1 cellular context compared by ENCODE assay signal in the genomic region with DNA sequence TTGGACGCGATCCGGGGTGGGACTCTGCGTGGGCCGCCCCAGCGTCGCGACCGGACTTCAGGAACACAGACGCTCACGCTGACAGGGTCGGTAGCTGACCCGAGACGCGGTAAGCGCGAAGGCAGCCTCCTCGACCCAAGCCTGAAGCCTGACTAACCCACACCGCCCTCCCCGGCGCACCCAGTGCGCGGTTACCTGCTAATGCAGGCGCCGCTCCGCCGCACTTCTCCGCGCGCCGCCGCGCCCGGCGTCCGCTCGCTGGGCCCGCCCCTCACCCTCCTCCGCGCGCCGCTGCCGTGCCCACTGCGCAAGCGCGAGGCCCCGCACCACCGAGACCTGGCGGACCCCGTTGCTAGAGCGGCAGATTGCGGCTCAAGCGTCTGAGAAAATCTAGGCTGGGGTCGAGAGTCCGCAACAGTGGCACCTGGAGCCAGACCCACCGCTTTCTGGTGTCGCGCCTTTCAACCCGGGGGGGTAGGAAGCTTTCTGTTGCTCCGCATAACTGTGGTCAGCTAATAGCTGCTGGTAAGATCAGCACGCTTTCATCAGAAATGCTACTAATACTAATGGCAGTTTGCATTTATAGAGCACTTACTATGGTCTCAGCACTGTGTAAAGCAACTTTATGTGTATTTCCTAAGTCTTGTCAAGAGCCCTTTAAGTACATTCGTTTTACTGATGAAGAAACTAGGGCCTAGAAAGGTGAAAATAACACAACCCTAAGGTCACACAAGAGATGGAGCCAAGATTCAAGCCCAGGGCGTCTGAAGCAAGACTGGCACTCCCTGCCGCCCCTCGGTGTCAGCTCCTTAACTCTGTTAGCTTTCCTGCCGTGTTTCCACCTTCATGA.
TF ChIP-seq lines count a peak whose summit lies in the region.

A gene with protein sequence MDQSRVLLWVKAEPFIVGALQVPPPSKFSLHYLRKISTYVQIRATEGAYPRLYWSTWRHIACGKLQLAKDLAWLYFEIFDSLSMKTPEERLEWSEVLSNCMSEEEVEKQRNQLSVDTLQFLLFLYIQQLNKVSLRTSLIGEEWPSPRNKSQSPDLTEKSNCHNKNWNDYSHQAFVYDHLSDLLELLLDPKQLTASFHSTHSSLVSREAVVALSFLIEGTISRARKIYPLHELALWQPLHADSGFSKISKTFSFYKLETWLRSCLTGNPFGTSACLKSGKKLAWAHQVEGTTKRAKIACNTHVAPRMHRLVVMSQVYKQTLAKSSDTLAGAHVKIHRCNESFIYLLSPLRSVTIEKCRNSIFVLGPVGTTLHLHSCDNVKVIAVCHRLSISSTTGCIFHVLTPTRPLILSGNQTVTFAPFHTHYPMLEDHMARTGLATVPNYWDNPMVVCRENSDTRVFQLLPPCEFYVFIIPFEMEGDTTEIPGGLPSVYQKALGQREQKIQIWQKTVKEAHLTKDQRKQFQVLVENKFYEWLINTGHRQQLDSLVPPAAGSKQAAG (minus strand): TSS at position 268 of the 850 bp plus-strand sequence. CDS start 3,010 bp downstream, outside the sequence.

TF ChIP-seq in A549, 52 proteins besides CTCF, POLR2A, EP300 and RAD21 (continued from another document):
- TF ChIP-seq, protein P1, sequence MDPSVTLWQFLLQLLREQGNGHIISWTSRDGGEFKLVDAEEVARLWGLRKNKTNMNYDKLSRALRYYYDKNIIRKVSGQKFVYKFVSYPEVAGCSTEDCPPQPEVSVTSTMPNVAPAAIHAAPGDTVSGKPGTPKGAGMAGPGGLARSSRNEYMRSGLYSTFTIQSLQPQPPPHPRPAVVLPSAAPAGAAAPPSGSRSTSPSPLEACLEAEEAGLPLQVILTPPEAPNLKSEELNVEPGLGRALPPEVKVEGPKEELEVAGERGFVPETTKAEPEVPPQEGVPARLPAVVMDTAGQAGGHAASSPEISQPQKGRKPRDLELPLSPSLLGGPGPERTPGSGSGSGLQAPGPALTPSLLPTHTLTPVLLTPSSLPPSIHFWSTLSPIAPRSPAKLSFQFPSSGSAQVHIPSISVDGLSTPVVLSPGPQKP (IDR thresholded peaks at IDR 0.05; ENCODE audit: low read depth, low read length) = no peak
- TF ChIP-seq TP53 (CRISPR knock-in tag; IDR thresholded peaks at IDR 0.05) (0 out of 2 replicates have a peak, but pooled peaks have one; percentile 41), GATA3 (IDR thresholded peaks at IDR 0.05; ENCODE audit: borderline replicate concordance) (no peak)
